1 cellular context compared by ENCODE assay signal in the genomic region with DNA sequence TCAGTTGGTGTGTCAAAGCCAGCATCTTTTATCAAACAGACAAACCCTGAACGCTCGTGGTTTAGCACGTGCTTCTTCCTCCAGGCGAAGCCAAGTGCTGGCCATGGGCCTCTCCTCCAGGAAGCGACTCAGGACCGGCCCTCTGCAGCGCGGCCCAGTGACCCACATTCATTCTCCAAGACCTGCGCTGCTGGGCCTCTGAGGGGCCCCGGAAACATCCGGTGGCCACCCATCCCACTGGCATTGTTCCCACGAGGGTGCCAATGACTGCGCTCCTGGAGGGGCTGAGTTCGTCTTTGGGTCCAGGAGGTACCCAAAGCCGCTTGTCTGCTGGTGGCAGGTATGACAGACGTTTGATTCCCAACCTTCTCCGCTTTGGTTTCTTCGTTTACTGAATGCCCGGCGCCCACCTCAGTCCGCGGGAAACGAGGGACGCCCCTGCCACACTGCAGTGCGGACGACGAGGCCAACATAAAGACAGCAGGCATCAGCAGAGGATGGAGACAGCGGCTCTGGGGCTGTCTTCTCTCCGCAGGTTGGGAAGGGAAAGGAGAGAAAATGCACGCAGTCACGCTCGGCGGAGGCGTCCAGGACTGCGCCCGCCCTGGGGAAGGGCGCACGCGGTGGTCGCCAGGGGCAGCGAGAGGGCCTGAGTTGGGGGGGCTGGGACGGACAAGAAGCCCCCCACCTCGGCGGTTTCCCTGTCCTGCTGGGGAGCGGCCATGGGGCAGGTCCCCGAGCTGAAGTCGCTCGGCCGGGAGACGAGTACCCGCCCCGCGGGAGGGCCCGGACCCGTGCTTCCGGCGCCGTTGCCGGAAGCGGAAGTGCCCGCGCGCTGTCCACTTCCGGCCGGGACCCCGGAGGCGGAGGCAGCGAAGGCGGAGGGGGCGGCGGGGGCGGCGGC.
TF ChIP-seq lines count a peak whose summit lies in the region.

A gene (plus strand): TSS at position 842 of the 904 bp plus-strand sequence. CDS start 3,030 bp downstream, outside the sequence.

TF ChIP-seq in H1, 55 proteins besides CTCF, POLR2A, EP300 and RAD21 (continued from another document):
- TF ChIP-seq TAF1 (IDR thresholded peaks at IDR 0.05; ENCODE audit: low read depth, low read length) = peak; percentile 51; the same call in 1 of the 2 replicates
- TF ChIP-seq CHD2 (IDR thresholded peaks at IDR 0.05; ENCODE audit: low read length) = no peak
- TF ChIP-seq SRF (IDR thresholded peaks at IDR 0.05; ENCODE audit: low read depth, low read length) = no peak
- TF ChIP-seq GTF2F1 (IDR thresholded peaks at IDR 0.05; ENCODE audit: borderline replicate concordance, low read depth, low read length) = no peak
- TF ChIP-seq SIN3A (conservative IDR thresholded peaks at IDR 0.05 in 1 of 2, IDR thresholded peaks at IDR 0.05 in 1 of 2; ENCODE audit: low read depth in 1 of 2, low read length in 2 of 2) = peak in 1 of 2 experiments; percentile 40; a peak in 1 of 4 replicates
- no peak for TF ChIP-seq BRCA1 (IDR thresholded peaks at IDR 0.05; ENCODE audit: low read depth, low read length)
- TF ChIP-seq GABPA (IDR thresholded peaks at IDR 0.05; ENCODE audit: borderline replicate concordance, insufficient read depth, low read length) = peak; percentile 98
- TF ChIP-seq TCF12 (IDR thresholded peaks at IDR 0.05; ENCODE audit: low read depth, low read length) = no peak
- TF ChIP-seq KDM1A (IDR thresholded peaks at IDR 0.05; ENCODE audit: borderline replicate concordance, low read length) = no peak
- 0 out of 2 replicates have a peak, but pooled peaks have one; percentile 61 for TF ChIP-seq RBBP5 (IDR thresholded peaks at IDR 0.05; ENCODE audit: borderline replicate concordance, low read depth, low read length)
- TF ChIP-seq, protein P1, sequence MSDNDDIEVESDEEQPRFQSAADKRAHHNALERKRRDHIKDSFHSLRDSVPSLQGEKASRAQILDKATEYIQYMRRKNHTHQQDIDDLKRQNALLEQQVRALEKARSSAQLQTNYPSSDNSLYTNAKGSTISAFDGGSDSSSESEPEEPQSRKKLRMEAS (IDR thresholded peaks at IDR 0.05) = peak; percentile 59
- no peak for TF ChIP-seq HDAC6 (IDR thresholded peaks at IDR 0.05; ENCODE audit: low read depth, low read length)
- peak; percentile 83 for TF ChIP-seq PHF8 (conservative IDR thresholded peaks at IDR 0.05; ENCODE audit: low read depth, low read length)
- peak; percentile 98 for TF ChIP-seq KDM4A (IDR thresholded peaks at IDR 0.05; ENCODE audit: low read depth, low read length, severe bottlenecking)
- TF ChIP-seq ASH2L (IDR thresholded peaks at IDR 0.05; ENCODE audit: low read length) = peak; percentile 60
- peak; percentile 53 for TF ChIP-seq SAP30 (IDR thresholded peaks at IDR 0.05; ENCODE audit: insufficient read depth, insufficient replicate concordance, low read length)
- TF ChIP-seq, protein P2, sequence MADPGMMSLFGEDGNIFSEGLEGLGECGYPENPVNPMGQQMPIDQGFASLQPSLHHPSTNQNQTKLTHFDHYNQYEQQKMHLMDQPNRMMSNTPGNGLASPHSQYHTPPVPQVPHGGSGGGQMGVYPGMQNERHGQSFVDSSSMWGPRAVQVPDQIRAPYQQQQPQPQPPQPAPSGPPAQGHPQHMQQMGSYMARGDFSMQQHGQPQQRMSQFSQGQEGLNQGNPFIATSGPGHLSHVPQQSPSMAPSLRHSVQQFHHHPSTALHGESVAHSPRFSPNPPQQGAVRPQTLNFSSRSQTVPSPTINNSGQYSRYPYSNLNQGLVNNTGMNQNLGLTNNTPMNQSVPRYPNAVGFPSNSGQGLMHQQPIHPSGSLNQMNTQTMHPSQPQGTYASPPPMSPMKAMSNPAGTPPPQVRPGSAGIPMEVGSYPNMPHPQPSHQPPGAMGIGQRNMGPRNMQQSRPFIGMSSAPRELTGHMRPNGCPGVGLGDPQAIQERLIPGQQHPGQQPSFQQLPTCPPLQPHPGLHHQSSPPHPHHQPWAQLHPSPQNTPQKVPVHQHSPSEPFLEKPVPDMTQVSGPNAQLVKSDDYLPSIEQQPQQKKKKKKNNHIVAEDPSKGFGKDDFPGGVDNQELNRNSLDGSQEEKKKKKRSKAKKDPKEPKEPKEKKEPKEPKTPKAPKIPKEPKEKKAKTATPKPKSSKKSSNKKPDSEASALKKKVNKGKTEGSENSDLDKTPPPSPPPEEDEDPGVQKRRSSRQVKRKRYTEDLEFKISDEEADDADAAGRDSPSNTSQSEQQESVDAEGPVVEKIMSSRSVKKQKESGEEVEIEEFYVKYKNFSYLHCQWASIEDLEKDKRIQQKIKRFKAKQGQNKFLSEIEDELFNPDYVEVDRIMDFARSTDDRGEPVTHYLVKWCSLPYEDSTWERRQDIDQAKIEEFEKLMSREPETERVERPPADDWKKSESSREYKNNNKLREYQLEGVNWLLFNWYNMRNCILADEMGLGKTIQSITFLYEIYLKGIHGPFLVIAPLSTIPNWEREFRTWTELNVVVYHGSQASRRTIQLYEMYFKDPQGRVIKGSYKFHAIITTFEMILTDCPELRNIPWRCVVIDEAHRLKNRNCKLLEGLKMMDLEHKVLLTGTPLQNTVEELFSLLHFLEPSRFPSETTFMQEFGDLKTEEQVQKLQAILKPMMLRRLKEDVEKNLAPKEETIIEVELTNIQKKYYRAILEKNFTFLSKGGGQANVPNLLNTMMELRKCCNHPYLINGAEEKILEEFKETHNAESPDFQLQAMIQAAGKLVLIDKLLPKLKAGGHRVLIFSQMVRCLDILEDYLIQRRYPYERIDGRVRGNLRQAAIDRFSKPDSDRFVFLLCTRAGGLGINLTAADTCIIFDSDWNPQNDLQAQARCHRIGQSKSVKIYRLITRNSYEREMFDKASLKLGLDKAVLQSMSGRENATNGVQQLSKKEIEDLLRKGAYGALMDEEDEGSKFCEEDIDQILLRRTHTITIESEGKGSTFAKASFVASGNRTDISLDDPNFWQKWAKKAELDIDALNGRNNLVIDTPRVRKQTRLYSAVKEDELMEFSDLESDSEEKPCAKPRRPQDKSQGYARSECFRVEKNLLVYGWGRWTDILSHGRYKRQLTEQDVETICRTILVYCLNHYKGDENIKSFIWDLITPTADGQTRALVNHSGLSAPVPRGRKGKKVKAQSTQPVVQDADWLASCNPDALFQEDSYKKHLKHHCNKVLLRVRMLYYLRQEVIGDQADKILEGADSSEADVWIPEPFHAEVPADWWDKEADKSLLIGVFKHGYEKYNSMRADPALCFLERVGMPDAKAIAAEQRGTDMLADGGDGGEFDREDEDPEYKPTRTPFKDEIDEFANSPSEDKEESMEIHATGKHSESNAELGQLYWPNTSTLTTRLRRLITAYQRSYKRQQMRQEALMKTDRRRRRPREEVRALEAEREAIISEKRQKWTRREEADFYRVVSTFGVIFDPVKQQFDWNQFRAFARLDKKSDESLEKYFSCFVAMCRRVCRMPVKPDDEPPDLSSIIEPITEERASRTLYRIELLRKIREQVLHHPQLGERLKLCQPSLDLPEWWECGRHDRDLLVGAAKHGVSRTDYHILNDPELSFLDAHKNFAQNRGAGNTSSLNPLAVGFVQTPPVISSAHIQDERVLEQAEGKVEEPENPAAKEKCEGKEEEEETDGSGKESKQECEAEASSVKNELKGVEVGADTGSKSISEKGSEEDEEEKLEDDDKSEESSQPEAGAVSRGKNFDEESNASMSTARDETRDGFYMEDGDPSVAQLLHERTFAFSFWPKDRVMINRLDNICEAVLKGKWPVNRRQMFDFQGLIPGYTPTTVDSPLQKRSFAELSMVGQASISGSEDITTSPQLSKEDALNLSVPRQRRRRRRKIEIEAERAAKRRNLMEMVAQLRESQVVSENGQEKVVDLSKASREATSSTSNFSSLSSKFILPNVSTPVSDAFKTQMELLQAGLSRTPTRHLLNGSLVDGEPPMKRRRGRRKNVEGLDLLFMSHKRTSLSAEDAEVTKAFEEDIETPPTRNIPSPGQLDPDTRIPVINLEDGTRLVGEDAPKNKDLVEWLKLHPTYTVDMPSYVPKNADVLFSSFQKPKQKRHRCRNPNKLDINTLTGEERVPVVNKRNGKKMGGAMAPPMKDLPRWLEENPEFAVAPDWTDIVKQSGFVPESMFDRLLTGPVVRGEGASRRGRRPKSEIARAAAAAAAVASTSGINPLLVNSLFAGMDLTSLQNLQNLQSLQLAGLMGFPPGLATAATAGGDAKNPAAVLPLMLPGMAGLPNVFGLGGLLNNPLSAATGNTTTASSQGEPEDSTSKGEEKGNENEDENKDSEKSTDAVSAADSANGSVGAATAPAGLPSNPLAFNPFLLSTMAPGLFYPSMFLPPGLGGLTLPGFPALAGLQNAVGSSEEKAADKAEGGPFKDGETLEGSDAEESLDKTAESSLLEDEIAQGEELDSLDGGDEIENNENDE (IDR thresholded peaks at IDR 0.05; ENCODE audit: insufficient replicate concordance, low read length) = no peak
- TF ChIP-seq CREB1 (IDR thresholded peaks at IDR 0.05) = no peak
- no peak for TF ChIP-seq BCL11A (IDR thresholded peaks at IDR 0.05; ENCODE audit: low read depth in 2 of 2, low read length in 2 of 2)
- TF ChIP-seq RNF2 (IDR thresholded peaks at IDR 0.05; ENCODE audit: borderline replicate concordance, low read depth, low read length, missing control alignments, poor library complexity, severe bottlenecking) = peak; percentile 56
- peak; percentile 43; the same call in 1 of the 2 replicates for TF ChIP-seq TBP (IDR thresholded peaks at IDR 0.05; ENCODE audit: low read depth, low read length)
- no peak for TF ChIP-seq EZH2 (IDR thresholded peaks at IDR 0.05; ENCODE audit: low read depth, low read length, severe bottlenecking)
- no peak for TF ChIP-seq CEBPB (IDR thresholded peaks at IDR 0.05; ENCODE audit: low read depth, low read length)
- no peak for TF ChIP-seq TAF7 (optimal IDR thresholded peaks at IDR 0.05; ENCODE audit: borderline replicate concordance, low read depth, low read length)
- TF ChIP-seq, protein P3, sequence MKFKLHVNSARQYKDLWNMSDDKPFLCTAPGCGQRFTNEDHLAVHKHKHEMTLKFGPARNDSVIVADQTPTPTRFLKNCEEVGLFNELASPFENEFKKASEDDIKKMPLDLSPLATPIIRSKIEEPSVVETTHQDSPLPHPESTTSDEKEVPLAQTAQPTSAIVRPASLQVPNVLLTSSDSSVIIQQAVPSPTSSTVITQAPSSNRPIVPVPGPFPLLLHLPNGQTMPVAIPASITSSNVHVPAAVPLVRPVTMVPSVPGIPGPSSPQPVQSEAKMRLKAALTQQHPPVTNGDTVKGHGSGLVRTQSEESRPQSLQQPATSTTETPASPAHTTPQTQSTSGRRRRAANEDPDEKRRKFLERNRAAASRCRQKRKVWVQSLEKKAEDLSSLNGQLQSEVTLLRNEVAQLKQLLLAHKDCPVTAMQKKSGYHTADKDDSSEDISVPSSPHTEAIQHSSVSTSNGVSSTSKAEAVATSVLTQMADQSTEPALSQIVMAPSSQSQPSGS (IDR thresholded peaks at IDR 0.05; ENCODE audit: low read length) = no peak
- TF ChIP-seq, protein P4, sequence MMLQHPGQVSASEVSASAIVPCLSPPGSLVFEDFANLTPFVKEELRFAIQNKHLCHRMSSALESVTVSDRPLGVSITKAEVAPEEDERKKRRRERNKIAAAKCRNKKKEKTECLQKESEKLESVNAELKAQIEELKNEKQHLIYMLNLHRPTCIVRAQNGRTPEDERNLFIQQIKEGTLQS (IDR thresholded peaks at IDR 0.05; ENCODE audit: insufficient read depth, low read depth, low read length) = no peak
- TF ChIP-seq, protein P5, sequence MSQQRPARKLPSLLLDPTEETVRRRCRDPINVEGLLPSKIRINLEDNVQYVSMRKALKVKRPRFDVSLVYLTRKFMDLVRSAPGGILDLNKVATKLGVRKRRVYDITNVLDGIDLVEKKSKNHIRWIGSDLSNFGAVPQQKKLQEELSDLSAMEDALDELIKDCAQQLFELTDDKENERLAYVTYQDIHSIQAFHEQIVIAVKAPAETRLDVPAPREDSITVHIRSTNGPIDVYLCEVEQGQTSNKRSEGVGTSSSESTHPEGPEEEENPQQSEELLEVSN (IDR thresholded peaks at IDR 0.05) = 0 out of 2 replicates have a peak, but pooled peaks have one; percentile 50
- no peak for TF ChIP-seq CTBP2 (IDR thresholded peaks at IDR 0.05; ENCODE audit: borderline replicate concordance, insufficient read depth, insufficient read length, low read length)
- TF ChIP-seq SIX5 (IDR thresholded peaks at IDR 0.05; ENCODE audit: low read depth, low read length) = no peak
- no peak for TF ChIP-seq POLR2AphosphoS5 (IDR thresholded peaks at IDR 0.05; ENCODE audit: low read depth, low read length)
- no peak for TF ChIP-seq TEAD4 (IDR thresholded peaks at IDR 0.05; ENCODE audit: low read depth, low read length)
- no peak for TF ChIP-seq ZNF274 (IDR thresholded peaks at IDR 0.05; ENCODE audit: borderline replicate concordance, extremely low read depth, low read length)
TF ChIP-seq in H1: peak in this region for 12.
